Comparison of ENCODE assay signal across 1 cellular context in the genomic region with DNA sequence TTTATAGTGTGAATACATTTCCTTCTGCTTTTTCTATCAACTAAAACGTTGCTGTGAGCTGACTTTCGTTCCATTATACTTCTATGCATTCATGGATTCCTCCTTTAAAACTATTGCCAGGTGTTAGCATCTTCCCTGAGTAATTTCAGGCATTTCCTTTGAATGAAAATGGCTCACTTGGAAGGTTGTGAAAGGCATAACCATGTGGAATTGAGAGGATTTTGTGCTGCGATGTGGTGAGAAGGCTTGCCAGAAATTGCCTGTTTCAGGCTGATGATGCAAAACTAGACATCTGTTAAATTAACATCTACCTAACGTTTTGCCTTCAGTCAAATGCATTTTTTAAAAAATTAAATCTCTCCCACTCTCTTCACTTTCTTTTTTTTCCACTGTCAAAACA.
TF ChIP-seq lines count a peak whose summit lies in the region.

No MANE protein-coding gene starts in this region.

TF ChIP-seq in WTC11, 78 proteins besides CTCF, POLR2A, EP300 and RAD21 (continued from another document):
- TF ChIP-seq, protein P1, sequence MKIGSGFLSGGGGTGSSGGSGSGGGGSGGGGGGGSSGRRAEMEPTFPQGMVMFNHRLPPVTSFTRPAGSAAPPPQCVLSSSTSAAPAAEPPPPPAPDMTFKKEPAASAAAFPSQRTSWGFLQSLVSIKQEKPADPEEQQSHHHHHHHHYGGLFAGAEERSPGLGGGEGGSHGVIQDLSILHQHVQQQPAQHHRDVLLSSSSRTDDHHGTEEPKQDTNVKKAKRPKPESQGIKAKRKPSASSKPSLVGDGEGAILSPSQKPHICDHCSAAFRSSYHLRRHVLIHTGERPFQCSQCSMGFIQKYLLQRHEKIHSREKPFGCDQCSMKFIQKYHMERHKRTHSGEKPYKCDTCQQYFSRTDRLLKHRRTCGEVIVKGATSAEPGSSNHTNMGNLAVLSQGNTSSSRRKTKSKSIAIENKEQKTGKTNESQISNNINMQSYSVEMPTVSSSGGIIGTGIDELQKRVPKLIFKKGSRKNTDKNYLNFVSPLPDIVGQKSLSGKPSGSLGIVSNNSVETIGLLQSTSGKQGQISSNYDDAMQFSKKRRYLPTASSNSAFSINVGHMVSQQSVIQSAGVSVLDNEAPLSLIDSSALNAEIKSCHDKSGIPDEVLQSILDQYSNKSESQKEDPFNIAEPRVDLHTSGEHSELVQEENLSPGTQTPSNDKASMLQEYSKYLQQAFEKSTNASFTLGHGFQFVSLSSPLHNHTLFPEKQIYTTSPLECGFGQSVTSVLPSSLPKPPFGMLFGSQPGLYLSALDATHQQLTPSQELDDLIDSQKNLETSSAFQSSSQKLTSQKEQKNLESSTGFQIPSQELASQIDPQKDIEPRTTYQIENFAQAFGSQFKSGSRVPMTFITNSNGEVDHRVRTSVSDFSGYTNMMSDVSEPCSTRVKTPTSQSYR (CRISPR knock-in tag; IDR thresholded peaks at IDR 0.05), result no peak
- no peak for TF ChIP-seq FOXP1 (CRISPR knock-in tag; IDR thresholded peaks at IDR 0.05; ENCODE audit: borderline replicate concordance)
- no peak for TF ChIP-seq NFE2L1 (CRISPR knock-in tag; IDR thresholded peaks at IDR 0.05)
TF ChIP-seq in WTC11: peak in this region for 0.
